25 cellular contexts compared by ENCODE assay signal in the genomic region with DNA sequence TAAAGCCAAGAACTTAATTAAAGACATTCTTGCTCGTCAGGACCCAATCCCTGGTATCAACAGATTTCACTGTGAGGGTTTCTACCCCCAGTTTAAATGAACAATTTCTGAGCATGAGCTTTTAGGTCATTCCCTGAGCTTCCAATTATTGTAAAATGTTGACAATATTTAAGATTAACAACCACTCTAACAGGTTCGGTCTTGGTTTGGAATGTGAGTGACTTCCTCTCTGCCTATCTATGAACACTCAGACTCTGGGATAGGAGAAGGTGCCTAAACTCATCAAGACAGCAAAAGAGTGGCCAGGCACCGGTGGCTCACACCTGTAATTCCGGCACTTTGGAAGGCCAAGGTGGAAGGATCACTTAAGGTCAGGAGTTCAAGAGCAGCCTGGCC.
"Had no signal": no experiment of that assay in that cellular context is flagged by ENCODE, and none has a peak within 500 bp of the region (broad histone marks: within the 10 kb centered on the region; RNA-seq: fewer than 3 reads in every experiment).

No MANE protein-coding gene starts in this region.

- H3K27ac ChIP-seq: cardiac muscle cell, coronary artery, heart left ventricle, spleen, suprapubic skin, tibial artery, VCaP had no signal

- H3K9me3 ChIP-seq: body of pancreas, heart left ventricle, spleen, suprapubic skin, tibial artery had no signal

- H3K9me3 Mint-ChIP-seq: activated naive CD4-positive, alpha-beta T cell treated with anti-CD3 and anti-CD28 coated beads, Interleukin-2, amount 50 U/mL, for 72 hours; activated T-cell treated with anti-CD3 and anti-CD28 coated beads, Interleukin-2, amount 50 U/mL, for 72 hours; memory B cell; naive thymus-derived CD8-positive, alpha-beta T cell; T-helper 1 cell treated with Interleukin-12 subunit alpha and Interleukin-12 subunit beta and Interleukin-4 antibody, amounts not matched to agents 30 μg/mL and 1 μg/mL, for 36 hours had no signal

- ATAC-seq: activated naive CD4-positive, alpha-beta T cell treated with anti-CD3 and anti-CD28 coated beads, Interleukin-2, amount 50 U/mL, for 72 hours; activated T-cell treated with anti-CD3 and anti-CD28 coated beads, Interleukin-2, amount 50 U/mL, for 72 hours; heart left ventricle; naive thymus-derived CD8-positive, alpha-beta T cell; right cardiac atrium had no signal

- H3K27ac Mint-ChIP-seq: activated naive CD4-positive, alpha-beta T cell treated with anti-CD3 and anti-CD28 coated beads, Interleukin-2, amount 50 U/mL, for 72 hours; activated T-cell treated with anti-CD3 and anti-CD28 coated beads, Interleukin-2, amount 50 U/mL, for 72 hours; immature natural killer cell; memory B cell; naive thymus-derived CD8-positive, alpha-beta T cell; T-helper 1 cell treated with Interleukin-12 subunit alpha and Interleukin-12 subunit beta and Interleukin-4 antibody, amounts not matched to agents 30 μg/mL and 1 μg/mL, for 36 hours had no signal

- H3K36me3 Mint-ChIP-seq: activated naive CD4-positive, alpha-beta T cell treated with anti-CD3 and anti-CD28 coated beads, Interleukin-2, amount 50 U/mL, for 72 hours; memory B cell; naive thymus-derived CD8-positive, alpha-beta T cell had no signal

- H3K36me3 ChIP-seq: cardiac muscle cell, spleen, suprapubic skin, tibial artery had no signal

- DNase-seq: activated CD4-positive, alpha-beta T cell treated with anti-CD3 and anti-CD28 coated beads for 4 hours; activated CD4-positive, alpha-beta T cell treated with anti-CD3 and anti-CD28 coated beads, Interleukin-2, amount 50 U/mL, for 4 hours; activated naive CD4-positive, alpha-beta T cell; activated T-cell treated with anti-CD3 and anti-CD28 coated beads for 4 hours; activated T-cell treated with anti-CD3 and anti-CD28 coated beads, Interleukin-2, amount 50 U/mL, for 72 hours; anterior cingulate cortex; body of pancreas; dorsolateral prefrontal cortex; effector memory CD4-positive, alpha-beta T cell; heart left ventricle; hypothalamus; immature natural killer cell; naive thymus-derived CD8-positive, alpha-beta T cell; right cardiac atrium; spleen; stimulated activated naive CD4-positive, alpha-beta T cell; T-helper 9 cell; tibial artery had no signal

- H3K27me3 ChIP-seq: body of pancreas, cardiac muscle cell, dorsolateral prefrontal cortex, heart left ventricle, spleen, suprapubic skin, tibial artery had no signal

- H3K4me1 ChIP-seq: spleen, tibial artery had no signal

- H3K4me1 Mint-ChIP-seq: immature natural killer cell; memory B cell; naive thymus-derived CD8-positive, alpha-beta T cell had no signal

- H3K4me3 Mint-ChIP-seq: activated T-cell treated with anti-CD3 and anti-CD28 coated beads, Interleukin-2, amount 50 U/mL, for 72 hours; immature natural killer cell; memory B cell; naive thymus-derived CD8-positive, alpha-beta T cell; T-helper 1 cell treated with Interleukin-12 subunit alpha and Interleukin-12 subunit beta and Interleukin-4 antibody, amounts not matched to agents 30 μg/mL and 1 μg/mL, for 36 hours had no signal

- H3K4me3 ChIP-seq: body of pancreas, cardiac muscle cell, coronary artery, dorsolateral prefrontal cortex, heart left ventricle, spleen, suprapubic skin, tibial artery had no signal
